ENCODE assay signal across 7 cellular contexts in the genomic region with DNA sequence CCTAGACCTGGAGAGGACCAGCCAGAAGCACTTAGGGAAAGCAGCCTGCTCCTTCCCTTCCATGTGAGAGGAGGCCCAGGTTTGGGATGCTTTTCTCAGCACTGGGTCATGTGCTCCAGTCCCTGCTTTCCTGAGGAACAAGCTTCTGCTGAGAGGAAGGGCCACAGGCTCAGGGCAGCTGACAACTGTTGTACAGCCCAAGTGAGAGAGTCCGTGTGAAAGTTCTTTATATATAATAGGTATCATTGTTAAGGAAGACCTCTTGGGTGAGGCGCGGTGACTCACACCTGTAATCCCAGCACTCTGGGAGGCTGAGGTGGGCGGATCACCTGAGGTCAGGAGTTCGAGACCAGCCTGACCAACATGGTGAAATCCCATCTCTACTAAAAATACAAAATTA.
DNase-seq lines count a peak whose midpoint lies in the region; ATAC-seq and TF ChIP-seq lines count a peak whose summit lies in the region.
"Not testable (repeated sequence)": the region's sequence is repeated elsewhere in the genome, so short reads cannot be mapped to it uniquely, and the experiment has no call there.

No MANE protein-coding gene starts in this region.

- not testable (repeated sequence) for TF ChIP-seq CTCF in Calu3 (IDR thresholded peaks at IDR 0.05; ENCODE audit: unreplicated experiment); PC-3 (conservative IDR thresholded peaks at IDR 0.05; ENCODE audit: low read depth, low read length); mammary epithelial cell (conservative IDR thresholded peaks at IDR 0.05 in 1 of 2, IDR thresholded peaks at IDR 0.05 in 1 of 2; ENCODE audit: extremely low read depth in 1 of 2, insufficient read depth in 1 of 2, low read depth in 1 of 2, low read length in 2 of 2); foreskin keratinocyte (conservative IDR thresholded peaks at IDR 0.05); mucosa of descending colon (IDR thresholded peaks at IDR 0.05); nephron (IDR thresholded peaks at IDR 0.05; ENCODE audit: unreplicated experiment in 3 of 3)

- H2BK120ac ChIP-seq in trophoblast cell (ENCODE audit: insufficient read depth, low read length, poor library complexity) = not testable (repeated sequence)

- not testable (repeated sequence) for H4K91ac ChIP-seq in trophoblast cell (ENCODE audit: low read depth, low read length)

- peak overlapping the region; percentile 12 for H3K4me3 Mint-ChIP-seq in Calu3 (ENCODE audit: low read depth, unreplicated experiment)
- H3K4me3 Mint-ChIP-seq in nephron = not testable (repeated sequence)

- not testable (repeated sequence) for H3K4me3 ChIP-seq in PC-3 (ENCODE audit: low read length); mammary epithelial cell (replicated peaks in 1 of 3; ENCODE audit: insufficient read depth in 1 of 3, low read depth in 2 of 3, low read length in 3 of 3); mucosa of descending colon; trophoblast cell (ENCODE audit: low read depth, low read length)

- not testable (repeated sequence) for H4K12ac ChIP-seq in trophoblast cell (ENCODE audit: low read depth, low read length)

- H3K27me3 ChIP-seq in PC-3 (ENCODE audit: low read length); mammary epithelial cell (ENCODE audit: insufficient read depth, low read length); foreskin keratinocyte; trophoblast cell (ENCODE audit: insufficient read depth, low read length): not testable (repeated sequence)

- H4K20me1 ChIP-seq in PC-3 (ENCODE audit: low read length); mammary epithelial cell (ENCODE audit: insufficient read depth, low read length): not testable (repeated sequence)

- H3K9ac ChIP-seq in PC-3 (ENCODE audit: low read length); mammary epithelial cell (ENCODE audit: insufficient read depth, low read length): not testable (repeated sequence)
- H3K9ac ChIP-seq in trophoblast cell (ENCODE audit: low read length) = peak overlapping the region; percentile 33

- not testable (repeated sequence) for H2BK5ac ChIP-seq in trophoblast cell (ENCODE audit: low read depth, low read length, poor library complexity)

- not testable (repeated sequence) for H2AK5ac ChIP-seq in trophoblast cell (ENCODE audit: low read length)

- not testable (repeated sequence) for H2AFZ ChIP-seq in PC-3 (ENCODE audit: low read length); mammary epithelial cell (ENCODE audit: low read depth, low read length); trophoblast cell (ENCODE audit: insufficient read depth, low read length, poor library complexity)

- WGBS in mammary epithelial cell (ENCODE audit: low coverage, missing lambda C conversion rate) = 86% methylated on average over 4 of the region's 5 CpGs
- WGBS in trophoblast cell (ENCODE audit: extremely low coverage, insufficient coverage, insufficient read length) = no CpG with 5 or more reads among the region's 5 CpGs

- intact Hi-C loops in Calu3 (cut with micrococcal nuclease; ENCODE audit: unreplicated experiment); mammary epithelial cell (cut with micrococcal nuclease); mucosa of descending colon (cut with DNase I, micrococcal nuclease): not testable (repeated sequence)
- intact Hi-C loops in PC-3 (cut with micrococcal nuclease) = loop anchor here (5.0 kb wide), 1 partner anchor 41 kb away; no protein-coding TSS in a partner anchor

- H3K4ac ChIP-seq in trophoblast cell (ENCODE audit: low read depth, low read length) = not testable (repeated sequence)

- not testable (repeated sequence) for H3K36me3 Mint-ChIP-seq in Calu3 (ENCODE audit: insufficient read depth, unreplicated experiment); nephron (ENCODE audit: low read depth)

- H3K23ac ChIP-seq in trophoblast cell (ENCODE audit: low read length) = not testable (repeated sequence)

- in situ Hi-C loops in mammary epithelial cell (cut with MboI; ENCODE audit: low sequenced_read_pairs in 2 of 2) = not testable (repeated sequence)

- ATAC-seq in PC-3 = not testable (repeated sequence)
- ATAC-seq in foreskin keratinocyte (peak; percentile 45), mucosa of descending colon (peak; percentile 44)

- not testable (repeated sequence) for BruUV-seq in Calu3 (replicated peaks; lab: Mats Ljungman, UMichigan); PC-3 (replicated peaks; lab: Mats Ljungman, UMichigan); mammary epithelial cell (replicated peaks; lab: Mats Ljungman, UMichigan)

- not testable (repeated sequence) for H2BK12ac ChIP-seq in trophoblast cell (ENCODE audit: low read length)

- DNase-seq in Calu3 (peak; percentile 49), PC-3 (peak; percentile 4), mammary epithelial cell (peak; percentile 61)
- DNase-seq in foreskin keratinocyte, mucosa of descending colon, trophoblast cell: not testable (repeated sequence)

- H3K27ac ChIP-seq in PC-3 (ENCODE audit: low read length); mammary epithelial cell (ENCODE audit: insufficient read depth, low read depth, low read length); foreskin keratinocyte; trophoblast cell (ENCODE audit: low read depth, low read length): not testable (repeated sequence)

- POLR2A ChIA-PET in PC-3 (lab: Charles Lee; ENCODE audit: unreplicated experiment) = not testable (repeated sequence)

- not testable (repeated sequence) for H3K9me2 ChIP-seq in PC-3 (replicated peaks; ENCODE audit: low read length)

- H3K4me1 ChIP-seq in PC-3 (ENCODE audit: insufficient read depth, low read length); mammary epithelial cell (ENCODE audit: insufficient read depth, low read length); foreskin keratinocyte; mucosa of descending colon (ENCODE audit: low read depth); trophoblast cell (ENCODE audit: control insufficient read depth in 1 of 2, insufficient read depth in 2 of 2, low read length in 2 of 2): not testable (repeated sequence)

- H3K4me2 ChIP-seq in PC-3 (ENCODE audit: low read length); mammary epithelial cell (ENCODE audit: insufficient read depth, low read depth, low read length); trophoblast cell (ENCODE audit: low read length): not testable (repeated sequence)

- not testable (repeated sequence) for H3K18ac ChIP-seq in trophoblast cell (ENCODE audit: low read length)

- H3K27ac Mint-ChIP-seq in Calu3 (ENCODE audit: unreplicated experiment) (peak overlapping the region; percentile 66), nephron (peak overlapping the region in 2 of 3 experiments; percentile 34 to 86)

- H3K27me3 Mint-ChIP-seq in Calu3 (ENCODE audit: unreplicated experiment); nephron (ENCODE audit: low read depth): not testable (repeated sequence)

- not testable (repeated sequence) for H3K79me2 ChIP-seq in PC-3 (ENCODE audit: low read length); mammary epithelial cell (ENCODE audit: insufficient read depth, low read length); trophoblast cell (ENCODE audit: control insufficient read depth, insufficient read depth, low read length, poor library complexity)

- CTCF ChIA-PET in Calu3 (lab: Charles Lee) = interaction anchor here (0.6 to 1.1 kb wide), 2 partner anchors 10 to 33 kb away, joined by 3 read pairs; no protein-coding TSS in a partner anchor
- CTCF ChIA-PET in PC-3 (lab: Charles Lee); mammary epithelial cell (lab: Charles Lee; ENCODE audit: low non-redundant PET): not testable (repeated sequence)

- not testable (repeated sequence) for H3F3A ChIP-seq in PC-3 (ENCODE audit: low read length, unreplicated experiment)

- not testable (repeated sequence) for H4K8ac ChIP-seq in trophoblast cell (ENCODE audit: low read depth, low read length)

- H3K9me3 Mint-ChIP-seq in Calu3 (ENCODE audit: low read depth, unreplicated experiment); nephron: not testable (repeated sequence)

- not testable (repeated sequence) for H3K79me1 ChIP-seq in trophoblast cell (ENCODE audit: low read length)

- not testable (repeated sequence) for H3K14ac ChIP-seq in trophoblast cell (ENCODE audit: low read length)

- H3K4me1 Mint-ChIP-seq in Calu3 (ENCODE audit: low read depth, unreplicated experiment) (peaks cover 17% of the 10 kb centered on the region), nephron (peaks cover 38% of the 10 kb centered on the region)

- not testable (repeated sequence) for H3K36me3 ChIP-seq in PC-3 (ENCODE audit: low read depth, low read length); mammary epithelial cell (ENCODE audit: insufficient read depth, low read length); mucosa of descending colon (ENCODE audit: low read depth); trophoblast cell (ENCODE audit: control insufficient read depth in 1 of 2, insufficient read depth in 2 of 2, low read length in 2 of 2)

- H3K9me3 ChIP-seq in PC-3 (ENCODE audit: low read length); mammary epithelial cell (replicated peaks; ENCODE audit: insufficient read depth, low read length); mucosa of descending colon; trophoblast cell (ENCODE audit: insufficient read depth, low read depth, low read length): not testable (repeated sequence)

- dilution Hi-C loops in mammary epithelial cell (cut with HindIII; ENCODE audit: low sequenced_read_pairs) = not testable (repeated sequence)
